Comparison of ENCODE assay signal across 9 cellular contexts in genomic region chr19:15631817-15632216, GRCh38. TPM values are rescaled to one million over a fixed set of nuclear protein-coding genes. Genes with fewer than 3 reads are reported as not detected.
A peak's percentile ranks its signal among the peaks of the same experiment; 100 is the strongest.
DNase-seq lines count a peak whose midpoint lies in the region; ATAC-seq, FAIRE-seq and TF ChIP-seq lines count a peak whose summit lies in the region.
"Had no signal": no experiment of that assay in that cellular context is flagged by ENCODE, and none has a peak within 500 bp of the region (broad histone marks: within the 10 kb centered on the region; RNA-seq: fewer than 3 reads in every experiment).

No MANE protein-coding gene starts in this region.

- H3K27ac ChIP-seq in WERI-Rb-1, result no peak overlapping the region
- no peak overlapping the region for H3K27ac ChIP-seq in keratinocyte (ENCODE audit: control insufficient read depth, insufficient read depth, low read length)

- FAIRE-seq in keratinocyte (lab: Jason Lieb, UNC), result no peak

- H3K4me1 ChIP-seq in Caco-2 (no peaks in the 10 kb centered on the region), keratinocyte (ENCODE audit: control insufficient read depth, extremely low read depth, insufficient read depth, low read length) (no peaks in the 10 kb centered on the region)

- no peaks in the 10 kb centered on the region for H3K4me1 Mint-ChIP-seq in Caco-2 (ENCODE audit: low read depth, unreplicated experiment)

- H3K36me3 Mint-ChIP-seq in Caco-2 (ENCODE audit: insufficient read depth, unreplicated experiment), result no peaks in the 10 kb centered on the region

- H3K9me1 ChIP-seq in keratinocyte (ENCODE audit: control insufficient read depth, extremely low read depth, insufficient read depth, low read length), result no peaks in the 10 kb centered on the region

- H3K4me3 ChIP-seq in Caco-2 (ENCODE audit: low read depth, low read length) (no peak overlapping the region), WERI-Rb-1 (ENCODE audit: low read depth, low read length) (no peak overlapping the region), keratinocyte (ENCODE audit: control insufficient read depth in 2 of 3, extremely low read depth in 1 of 3, insufficient read depth in 2 of 3, low read depth in 1 of 3, low read length in 3 of 3) (no peak overlapping the region)

- CTCF ChIA-PET in Caco-2 (lab: Charles Lee) (no interaction called here), HEK293T (lab: Yijun Ruan, JAX) (no interaction called here)

- intact Hi-C loops in Caco-2 (cut with micrococcal nuclease; ENCODE audit: unreplicated experiment), result loop anchor here (5.0 kb wide), 1 partner anchor 550 kb away; no protein-coding TSS in a partner anchor

- H4K20me1 ChIP-seq in keratinocyte (ENCODE audit: control insufficient read depth, extremely low read depth, insufficient read depth, low read length), result no peaks in the 10 kb centered on the region

- no peak for ATAC-seq in GM21786 (IDR thresholded peaks at IDR 0.05; ENCODE audit: unreplicated experiment)

- POLR2A ChIA-PET in Caco-2 (lab: Charles Lee) (no interaction called here), HEK293T (lab: Yijun Ruan, JAX) (no interaction called here)

- TF ChIP-seq CTCF in Caco-2 (IDR thresholded peaks at IDR 0.05; ENCODE audit: insufficient read depth in 1 of 2, low read depth in 1 of 2, low read length in 1 of 2, severe bottlenecking in 1 of 2, unreplicated experiment in 1 of 2) (peak; percentile 58 to 65), WERI-Rb-1 (IDR thresholded peaks at IDR 0.05; ENCODE audit: low read depth, low read length) (peak; percentile 50), keratinocyte (optimal IDR thresholded peaks at IDR 0.05 in 1 of 3, IDR thresholded peaks at IDR 0.05 in 1 of 3, conservative IDR thresholded peaks at IDR 0.05 in 1 of 3; ENCODE audit: extremely low read depth in 1 of 3, insufficient read depth in 2 of 3, low read length in 3 of 3) (peak; percentile 32 to 63 (median 52))

- H3K27me3 ChIP-seq in Caco-2 (replicated peaks; ENCODE audit: control insufficient read depth, insufficient read depth, low read length) (no peaks in the 10 kb centered on the region; the same call in 1 of the 2 replicates), WERI-Rb-1 (ENCODE audit: insufficient read depth, low read depth, severe bottlenecking) (peaks cover 67% of the 10 kb centered on the region), keratinocyte (ENCODE audit: control insufficient read depth, extremely low read depth, insufficient read depth, low read length) (no peaks in the 10 kb centered on the region)

- H3K79me2 ChIP-seq in keratinocyte (ENCODE audit: control insufficient read depth, insufficient read depth, low read length), result no peaks in the 10 kb centered on the region

- no peak overlapping the region for H3K4me2 ChIP-seq in keratinocyte (ENCODE audit: control insufficient read depth, extremely low read depth, insufficient read depth, low read depth, low read length)

- no peak overlapping the region for H3K27ac Mint-ChIP-seq in Caco-2 (ENCODE audit: unreplicated experiment)

- H3K4me3 Mint-ChIP-seq in Caco-2 (ENCODE audit: unreplicated experiment), result no peak overlapping the region

- no peaks in the 10 kb centered on the region for H3K9me3 Mint-ChIP-seq in Caco-2 (ENCODE audit: unreplicated experiment)

- no peaks in the 10 kb centered on the region for H3K27me3 Mint-ChIP-seq in Caco-2 (ENCODE audit: insufficient read depth, unreplicated experiment)

- no TSS peak for BruUV-seq in Caco-2 (replicated peaks; lab: Mats Ljungman, UMichigan)

- H3K9ac ChIP-seq in keratinocyte (ENCODE audit: control insufficient read depth, extremely low read depth, insufficient read depth, low read length), result no peak overlapping the region

- H3K9me3 ChIP-seq in Caco-2 (no peaks in the 10 kb centered on the region), WERI-Rb-1 (ENCODE audit: severe bottlenecking) (no peaks in the 10 kb centered on the region), keratinocyte (ENCODE audit: control insufficient read depth, low read depth, low read length) (no peaks in the 10 kb centered on the region)

- dilution Hi-C loops in keratinocyte (cut with MboI; ENCODE audit: extremely low pct_ligation_motif_present, low sequenced_read_pairs), result no loop called here

- H3K36me3 ChIP-seq in Caco-2 (ENCODE audit: control insufficient read depth, insufficient read depth, low read length) (no peaks in the 10 kb centered on the region), WERI-Rb-1 (no peaks in the 10 kb centered on the region), keratinocyte (ENCODE audit: control insufficient read depth in 2 of 2, extremely low read depth in 1 of 2, insufficient read depth in 2 of 2, low read length in 2 of 2) (no peaks in the 10 kb centered on the region)

- no peak overlapping the region for H2AFZ ChIP-seq in keratinocyte (ENCODE audit: control insufficient read depth, low read length)

- DNase-seq in Caco-2 (peak in 1 of 2 experiments; percentile 55), HEK293T (ENCODE audit: extremely low spot score) (peak; percentile 62), WERI-Rb-1 (peak; percentile 35), keratinocyte (ENCODE audit: low read depth, low spot score) (no peak), DMS53 treated with DMSO at 0.1 percent for 48 hours (lab: John Stamatoyannopoulos, UW; ENCODE audit: unreplicated experiment) (no peak), KG1 (lab: John Stamatoyannopoulos, UW) (no peak)
- no peak for DNase-seq in activated effector memory CD4-positive, alpha-beta T cell treated with Interleukin-2 at 50 U/mL for 16 hours

TF ChIP-seq in HEK293T, 16 proteins besides CTCF, POLR2A, EP300 and RAD21:
- TF ChIP-seq FOXA1 (IDR thresholded peaks at IDR 0.05) (no peak), L3MBTL2 (conservative IDR thresholded peaks at IDR 0.05) (no peak), TARDBP (IDR thresholded peaks at IDR 0.05) (no peak), PKNOX1 (IDR thresholded peaks at IDR 0.05) (no peak)

RNA-seq across cellular contexts. Expression of gene CYP4F3, which starts 8.9 kb away (rescaled TPM):
- total RNA-seq in Caco-2 (2022), result 0.65 and 0.93 TPM in 2 replicates
- 0.32 to 1.1 TPM (median 0.76 TPM) in 3 replicates for polyA plus RNA-seq in keratinocyte
- 0.69 TPM for polyA plus RNA-seq in keratinocyte (2011; ENCODE audit: low read depth)
- polyA plus RNA-seq in keratinocyte (2011; cell fraction: cytosol; rRNA removed), result 0.11 and 0.13 TPM in 2 replicates
- polyA plus RNA-seq in keratinocyte (2011; cell fraction: nucleus; rRNA removed), result 1.6 and 2.2 TPM in 2 replicates
- 0.44 and 2.3 TPM in 2 replicates for polyA plus RNA-seq in keratinocyte (2012; ENCODE audit: low replicate concordance)
- polyA minus RNA-seq in keratinocyte, result 0.58 to 1.3 TPM (median 0.82 TPM) in 3 replicates
- polyA minus RNA-seq in keratinocyte (2011; cell fraction: cytosol; rRNA and poly(A)+ RNA removed), result not detected
- 0.93 and 1.2 TPM in 2 replicates for polyA minus RNA-seq in keratinocyte (2011; cell fraction: nucleus; rRNA and poly(A)+ RNA removed)
- total RNA-seq: LHCN-M2 had no signal

RNA-seq across cellular contexts. Expression of gene CYP4F8, which starts 16.8 kb away (rescaled TPM):
- total RNA-seq in Caco-2 (2022), result not detected in 2 replicates
- not detected in 3 replicates for polyA plus RNA-seq in keratinocyte
- 0.35 TPM for polyA plus RNA-seq in keratinocyte (2011; ENCODE audit: low read depth)
- not detected in 2 replicates for polyA plus RNA-seq in keratinocyte (2011; cell fraction: cytosol; rRNA removed)
- polyA plus RNA-seq in keratinocyte (2011; cell fraction: nucleus; rRNA removed), result not detected in 2 replicates
- polyA plus RNA-seq in keratinocyte (2012; ENCODE audit: low replicate concordance), result not detected in 2 replicates
- not detected in 3 replicates for polyA minus RNA-seq in keratinocyte
- not detected for polyA minus RNA-seq in keratinocyte (2011; cell fraction: cytosol; rRNA and poly(A)+ RNA removed)
- not detected in 2 replicates for polyA minus RNA-seq in keratinocyte (2011; cell fraction: nucleus; rRNA and poly(A)+ RNA removed)
- total RNA-seq: LHCN-M2 had no signal

RNA-seq across cellular contexts. Expression of gene CYP4F12, which starts 41.1 kb away (rescaled TPM):
- 0.16 and 0.39 TPM in 2 replicates for total RNA-seq in Caco-2 (2022)
- 0.85 to 2.0 TPM (median 1.9 TPM) in 3 replicates for polyA plus RNA-seq in keratinocyte
- 1.7 TPM for polyA plus RNA-seq in keratinocyte (2011; ENCODE audit: low read depth)
- 0.21 and 0.29 TPM in 2 replicates for polyA plus RNA-seq in keratinocyte (2011; cell fraction: cytosol; rRNA removed)
- 1.9 and 3.7 TPM in 2 replicates for polyA plus RNA-seq in keratinocyte (2011; cell fraction: nucleus; rRNA removed)
- 0.53 and 3.9 TPM in 2 replicates for polyA plus RNA-seq in keratinocyte (2012; ENCODE audit: low replicate concordance)
- 1.8 to 4.1 TPM (median 1.9 TPM) in 3 replicates for polyA minus RNA-seq in keratinocyte
- polyA minus RNA-seq in keratinocyte (2011; cell fraction: cytosol; rRNA and poly(A)+ RNA removed), result not detected
- polyA minus RNA-seq in keratinocyte (2011; cell fraction: nucleus; rRNA and poly(A)+ RNA removed), result 0.70 and 1.6 TPM in 2 replicates
- total RNA-seq: LHCN-M2 had no signal

Comparison
In these comparisons a context has a peak if more than half of its experiments do, and no peak if none do; other contexts are left out.
1. DNase-seq: peak in HEK293T (single experiment) and WERI-Rb-1 (single experiment); none in keratinocyte (single experiment), DMS53 treated with DMSO at 0.1 percent for 48 hours (single experiment), activated effector memory CD4-positive, alpha-beta T cell treated with Interleukin-2 at 50 U/mL for 16 hours (single experiment) and KG1 (single experiment).
2. Peak in every context shown above with its lines, with median percentiles within 50 percentile points of each other: CTCF ChIP-seq.